Comparison of ENCODE assay signal across 9 cellular contexts in genomic region chr17:7705269-7706255, GRCh38. TPM values are rescaled to one million over a fixed set of nuclear protein-coding genes. Genes with fewer than 3 reads are reported as not detected.
DNase-seq lines count a peak whose midpoint lies in the region; ATAC-seq and TF ChIP-seq lines count a peak whose summit lies in the region.
"Had no signal": no experiment of that assay in that cellular context is flagged by ENCODE, and none has a peak within 500 bp of the region (broad histone marks: within the 10 kb centered on the region; RNA-seq: fewer than 3 reads in every experiment).

No MANE protein-coding gene starts in this region.

- peaks cover 15% of the 10 kb centered on the region for H3K4me1 Mint-ChIP-seq in activated naive CD8-positive, alpha-beta T cell treated with anti-CD3 and anti-CD28 coated beads, Interleukin-2, amount 10 ng/mL, durations not matched to agents 7 days and 5 days

- peak overlapping the region; percentile 28 for H3K27ac Mint-ChIP-seq in activated naive CD8-positive, alpha-beta T cell treated with anti-CD3 and anti-CD28 coated beads, Interleukin-2, amount 10 ng/mL, durations not matched to agents 7 days and 5 days

- peak overlapping the region; percentile 56 for H3K4me3 ChIP-seq in HFF-Myc (replicated peaks; ENCODE audit: low read depth, low read length)
- H3K4me3 ChIP-seq in iPS-11a (ENCODE audit: low read depth, low read length): peak overlapping the region; percentile 54
- H3K4me3 ChIP-seq in skin epidermis: peak overlapping the region; percentile 28 to 58 (median 47)
- H3K4me3 ChIP-seq: K562 had no signal

- TF ChIP-seq CTCF in HFF-Myc (IDR thresholded peaks at IDR 0.05; ENCODE audit: low read depth, low read length, missing control alignments): no peak

- peak overlapping the region; percentile 29 for H3K4me3 Mint-ChIP-seq in activated naive CD8-positive, alpha-beta T cell treated with anti-CD3 and anti-CD28 coated beads, Interleukin-2, amount 10 ng/mL, durations not matched to agents 7 days and 5 days

- no peaks in the 10 kb centered on the region for H3K9me3 Mint-ChIP-seq in activated naive CD8-positive, alpha-beta T cell treated with anti-CD3 and anti-CD28 coated beads, Interleukin-2, amount 10 ng/mL, durations not matched to agents 7 days and 5 days

- ATAC-seq in activated naive CD8-positive, alpha-beta T cell treated with anti-CD3 and anti-CD28 coated beads, Interleukin-2, amount 10 ng/mL, durations not matched to agents 7 days and 5 days (ENCODE audit: low read depth): peak; percentile 37
- ATAC-seq in left lobe of liver: no peak

- peaks cover 42% of the 10 kb centered on the region for H3K27me3 Mint-ChIP-seq in activated naive CD8-positive, alpha-beta T cell treated with anti-CD3 and anti-CD28 coated beads, Interleukin-2, amount 10 ng/mL, durations not matched to agents 7 days and 5 days

- DNase-seq in HFF-Myc (ENCODE audit: extremely low read depth, low read depth): no peak
- DNase-seq in activated naive CD8-positive, alpha-beta T cell treated with anti-CD3 and anti-CD28 coated beads, Interleukin-2, amount 10 ng/mL, durations not matched to agents 7 days and 5 days: no peak
- no peak for DNase-seq in left lobe of liver (ENCODE audit: low spot score)
- DNase-seq in OCI-M2 (lab: John Stamatoyannopoulos, UW; ENCODE audit: unreplicated experiment): no peak
- DNase-seq in cerebellar nuclear complex (lab: John Stamatoyannopoulos, UW): no peak
- DNase-seq: T-helper 9 cell had no signal

- POLR2A ChIA-PET in activated naive CD8-positive, alpha-beta T cell treated with anti-CD3 and anti-CD28 coated beads, Interleukin-2, amount 10 ng/mL, durations not matched to agents 7 days and 5 days (lab: Charles Lee): interaction anchor here (0.9 to 1.2 kb wide), 4 partner anchors 17 to 78 kb away, joined by 3 to 4 read pairs (median 3); partner anchors contain the start of genes SAT2, TP53 and WRAP53

- peaks cover 10% of the 10 kb centered on the region for H3K36me3 Mint-ChIP-seq in activated naive CD8-positive, alpha-beta T cell treated with anti-CD3 and anti-CD28 coated beads, Interleukin-2, amount 10 ng/mL, durations not matched to agents 7 days and 5 days

- peak overlapping the region in 11 of 21 experiments; percentile 2 to 67 (median 47) for H3K27ac ChIP-seq in skin epidermis

RNA-seq across cellular contexts. Expression of gene EFNB3, which starts 0.6 kb away (rescaled TPM):
- total RNA-seq in activated naive CD8-positive, alpha-beta T cell treated with anti-CD3 and anti-CD28 coated beads, Interleukin-2, amount 10 ng/mL, durations not matched to agents 7 days and 5 days: not detected
- 0.63 TPM for total RNA-seq in left lobe of liver
- total RNA-seq: K562 had no signal

RNA-seq across cellular contexts. Expression of gene DNAH2, which starts 12.0 kb away (rescaled TPM):
- not detected for total RNA-seq in activated naive CD8-positive, alpha-beta T cell treated with anti-CD3 and anti-CD28 coated beads, Interleukin-2, amount 10 ng/mL, durations not matched to agents 7 days and 5 days
- 0.15 TPM for total RNA-seq in left lobe of liver
- total RNA-seq: K562 had no signal

RNA-seq across cellular contexts. Expression of gene WRAP53, which starts 17.3 kb away (rescaled TPM):
- total RNA-seq in activated naive CD8-positive, alpha-beta T cell treated with anti-CD3 and anti-CD28 coated beads, Interleukin-2, amount 10 ng/mL, durations not matched to agents 7 days and 5 days: 10 to 100 TPM; 19.3 to 19.4 TPM
- total RNA-seq in left lobe of liver: 4.9 TPM

RNA-seq across cellular contexts. Expression of gene TP53, which starts 18.3 kb away (rescaled TPM):
- 100 to 1,000 TPM; 128 to 131 TPM for total RNA-seq in activated naive CD8-positive, alpha-beta T cell treated with anti-CD3 and anti-CD28 coated beads, Interleukin-2, amount 10 ng/mL, durations not matched to agents 7 days and 5 days
- total RNA-seq in left lobe of liver: 13.6 TPM

RNA-seq across cellular contexts. Expression of gene ATP1B2, which starts 54.8 kb away (rescaled TPM):
- under 1 TPM; 0.14 to 0.42 TPM for total RNA-seq in activated naive CD8-positive, alpha-beta T cell treated with anti-CD3 and anti-CD28 coated beads, Interleukin-2, amount 10 ng/mL, durations not matched to agents 7 days and 5 days
- 1.3 TPM for total RNA-seq in left lobe of liver
